Comparison of ENCODE assay signal across 27 cellular contexts in the genomic region with DNA sequence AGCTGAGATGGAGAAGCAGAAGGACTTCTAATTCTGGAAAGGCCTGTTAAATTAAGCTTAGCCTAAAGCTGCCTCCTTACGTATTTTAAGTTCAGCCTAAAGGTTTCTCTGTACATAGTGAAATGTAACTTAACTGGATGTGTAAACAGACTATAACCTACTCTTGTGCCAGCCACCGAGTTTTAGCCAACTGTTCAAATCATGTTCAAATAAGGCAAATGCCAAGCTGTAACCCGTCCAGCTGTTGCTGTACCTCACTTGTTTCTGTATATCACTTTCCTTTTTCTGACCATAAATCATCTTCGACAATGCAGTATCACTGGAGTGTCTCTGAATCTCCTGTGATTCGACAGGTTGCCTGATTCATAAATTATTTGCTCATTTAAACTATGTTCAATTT. TPM values are rescaled to one million over a fixed set of nuclear protein-coding genes. Genes with fewer than 3 reads are reported as not detected.
"Had no signal": no experiment of that assay in that cellular context is flagged by ENCODE, and none has a peak within 500 bp of the region (broad histone marks: within the 10 kb centered on the region; RNA-seq: fewer than 3 reads in every experiment).

No MANE protein-coding gene starts in this region.

- H3K27ac Mint-ChIP-seq: activated naive CD4-positive, alpha-beta T cell treated with anti-CD3 and anti-CD28 coated beads for 36 hours; activated naive CD8-positive, alpha-beta T cell treated with anti-CD3 and anti-CD28 coated beads, Interleukin-2, amount 10 ng/mL, durations not matched to agents 7 days and 5 days; naive thymus-derived CD8-positive, alpha-beta T cell; neural progenitor cell; stimulated activated naive CD8-positive, alpha-beta T cell treated with anti-CD3 and anti-CD28 coated beads, Interleukin-15, Interleukin-2, amounts not matched to agents 100 ng/mL and 50 ng/mL, for 24 hours; T-cell; T-helper 2 cell treated with Interferon-gamma antibody and Interleukin-4, amounts not matched to agents 5 μg/mL and 100 μg/mL, for 36 hours had no signal

- H3K27me3 ChIP-seq: right atrium auricular region, upper lobe of left lung had no signal

- DNase-seq: activated CD4-positive, alpha-beta T cell treated with anti-CD3 and anti-CD28 coated beads for 1 hour; activated CD4-positive, alpha-beta T cell treated with anti-CD3 and anti-CD28 coated beads, Interleukin-2, amount 50 U/mL, for 4 hours; activated CD8-positive, alpha-beta memory T cell treated with anti-CD3 and anti-CD28 coated beads, Interleukin-2, amount 50 U/mL, for 48 hours; activated naive CD4-positive, alpha-beta T cell treated with anti-CD3 and anti-CD28 coated beads for 36 hours; activated naive CD8-positive, alpha-beta T cell treated with anti-CD3 and anti-CD28 coated beads, Interleukin-2, amount 10 ng/mL, durations not matched to agents 7 days and 5 days; activated T-cell treated with anti-CD3 and anti-CD28 coated beads, Interleukin-2, amount 50 U/mL, for 4 hours; amniotic stem cell; cerebellar nuclear complex; esophagus squamous epithelium; gastrocnemius medialis; hypothalamus; mesenchymal stem cell; naive thymus-derived CD8-positive, alpha-beta T cell; psoas muscle; stimulated activated CD4-positive, alpha-beta T cell treated with anti-CD3 and anti-CD28 coated beads, Interleukin-12 subunit alpha, Interleukin-12 subunit beta, amount 100 ng/mL, for 4 hours; stimulated activated CD4-positive, alpha-beta T cell treated with anti-CD3 and anti-CD28 coated beads, Interleukin-1b, Interleukin-23, amount 100 ng/mL, for 48 hours; T-cell; upper lobe of left lung; WERI-Rb-1 had no signal

- H3K9ac ChIP-seq: neural progenitor cell had no signal

- H3K4me3 ChIP-seq: coronary artery, esophagus squamous epithelium, gastrocnemius medialis, neural progenitor cell, psoas muscle, right atrium auricular region, upper lobe of left lung had no signal

- H2AFZ ChIP-seq: neural progenitor cell had no signal

- ATAC-seq: activated T-cell treated with anti-CD3 and anti-CD28 coated beads, Interleukin-2, amount 50 U/mL, for 4 hours; gastrocnemius medialis; naive thymus-derived CD8-positive, alpha-beta T cell; psoas muscle; T-cell had no signal

- H3K36me3 ChIP-seq: esophagus squamous epithelium, gastrocnemius medialis, neural progenitor cell, right atrium auricular region, upper lobe of left lung, WERI-Rb-1 had no signal

- H3K36me3 Mint-ChIP-seq: neural progenitor cell had no signal

- H3K4me2 ChIP-seq: neural progenitor cell had no signal

- H3K9me3 ChIP-seq: gastrocnemius medialis, right atrium auricular region had no signal

- H3K4me1 ChIP-seq: psoas muscle had no signal

- H3K27ac ChIP-seq: coronary artery, esophagus squamous epithelium, gastrocnemius medialis, neural progenitor cell, psoas muscle, right atrium auricular region, upper lobe of left lung, WERI-Rb-1 had no signal

- H3K4me3 Mint-ChIP-seq: activated naive CD4-positive, alpha-beta T cell treated with anti-CD3 and anti-CD28 coated beads for 36 hours; activated naive CD8-positive, alpha-beta T cell treated with anti-CD3 and anti-CD28 coated beads, Interleukin-2, amount 10 ng/mL, durations not matched to agents 7 days and 5 days; activated T-cell treated with anti-CD3 and anti-CD28 coated beads, Interleukin-2, amount 50 U/mL, for 4 hours; naive thymus-derived CD8-positive, alpha-beta T cell; neural progenitor cell; stimulated activated naive CD8-positive, alpha-beta T cell treated with anti-CD3 and anti-CD28 coated beads, Interleukin-15, Interleukin-2, amounts not matched to agents 100 ng/mL and 50 ng/mL, for 24 hours; T-cell; T-helper 2 cell treated with Interferon-gamma antibody and Interleukin-4, amounts not matched to agents 5 μg/mL and 100 μg/mL, for 36 hours had no signal

RNA-seq across cellular contexts. Expression of gene PLAAT5, which starts 4.0 kb away (rescaled TPM):
- total RNA-seq: activated naive CD4-positive, alpha-beta T cell treated with anti-CD3 and anti-CD28 coated beads for 36 hours; osteoblast had no signal

RNA-seq across cellular contexts. Expression of gene LGALS12, which starts 10.9 kb away (rescaled TPM):
- total RNA-seq: activated CD8-positive, alpha-beta memory T cell treated with anti-CD3 and anti-CD28 coated beads for 36 hours; activated naive CD4-positive, alpha-beta T cell treated with anti-CD3 and anti-CD28 coated beads for 36 hours; activated naive CD8-positive, alpha-beta T cell treated with anti-CD3 and anti-CD28 coated beads, Interleukin-2, amount 10 ng/mL, durations not matched to agents 7 days and 5 days; activated T-cell treated with anti-CD3 and anti-CD28 coated beads, Interleukin-2, amount 50 U/mL, for 4 hours; esophagus squamous epithelium; naive thymus-derived CD8-positive, alpha-beta T cell; T-cell; temporal lobe had no signal
- polyA plus RNA-seq: naive thymus-derived CD8-positive, alpha-beta T cell had no signal
